In the genomic region with DNA sequence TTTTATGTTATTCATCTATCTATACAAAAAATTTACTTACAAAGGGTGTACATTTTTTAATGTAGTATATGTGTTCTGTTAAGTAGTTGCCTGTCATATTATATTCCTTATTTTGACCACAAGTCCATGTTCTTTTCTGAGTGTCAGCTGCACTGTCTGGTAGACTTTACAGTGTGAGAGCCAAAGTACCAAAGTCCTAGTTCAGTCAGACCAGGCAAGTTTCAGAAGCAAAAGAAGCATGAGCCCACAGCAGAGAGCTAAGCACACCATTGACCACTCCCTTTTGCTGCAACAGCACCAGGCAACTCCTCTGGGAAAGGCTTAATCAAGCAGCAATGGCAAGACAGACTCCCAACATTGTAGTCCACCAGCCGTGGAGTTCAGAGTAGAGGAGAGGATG, we compare ENCODE assay signal across 1 cellular context.
TF ChIP-seq lines count a peak whose summit lies in the region.

No MANE protein-coding gene starts in this region.

TF ChIP-seq in GM23338, 12 proteins besides CTCF, POLR2A, EP300 and RAD21 (continued from another document):
- TF ChIP-seq, protein P1, sequence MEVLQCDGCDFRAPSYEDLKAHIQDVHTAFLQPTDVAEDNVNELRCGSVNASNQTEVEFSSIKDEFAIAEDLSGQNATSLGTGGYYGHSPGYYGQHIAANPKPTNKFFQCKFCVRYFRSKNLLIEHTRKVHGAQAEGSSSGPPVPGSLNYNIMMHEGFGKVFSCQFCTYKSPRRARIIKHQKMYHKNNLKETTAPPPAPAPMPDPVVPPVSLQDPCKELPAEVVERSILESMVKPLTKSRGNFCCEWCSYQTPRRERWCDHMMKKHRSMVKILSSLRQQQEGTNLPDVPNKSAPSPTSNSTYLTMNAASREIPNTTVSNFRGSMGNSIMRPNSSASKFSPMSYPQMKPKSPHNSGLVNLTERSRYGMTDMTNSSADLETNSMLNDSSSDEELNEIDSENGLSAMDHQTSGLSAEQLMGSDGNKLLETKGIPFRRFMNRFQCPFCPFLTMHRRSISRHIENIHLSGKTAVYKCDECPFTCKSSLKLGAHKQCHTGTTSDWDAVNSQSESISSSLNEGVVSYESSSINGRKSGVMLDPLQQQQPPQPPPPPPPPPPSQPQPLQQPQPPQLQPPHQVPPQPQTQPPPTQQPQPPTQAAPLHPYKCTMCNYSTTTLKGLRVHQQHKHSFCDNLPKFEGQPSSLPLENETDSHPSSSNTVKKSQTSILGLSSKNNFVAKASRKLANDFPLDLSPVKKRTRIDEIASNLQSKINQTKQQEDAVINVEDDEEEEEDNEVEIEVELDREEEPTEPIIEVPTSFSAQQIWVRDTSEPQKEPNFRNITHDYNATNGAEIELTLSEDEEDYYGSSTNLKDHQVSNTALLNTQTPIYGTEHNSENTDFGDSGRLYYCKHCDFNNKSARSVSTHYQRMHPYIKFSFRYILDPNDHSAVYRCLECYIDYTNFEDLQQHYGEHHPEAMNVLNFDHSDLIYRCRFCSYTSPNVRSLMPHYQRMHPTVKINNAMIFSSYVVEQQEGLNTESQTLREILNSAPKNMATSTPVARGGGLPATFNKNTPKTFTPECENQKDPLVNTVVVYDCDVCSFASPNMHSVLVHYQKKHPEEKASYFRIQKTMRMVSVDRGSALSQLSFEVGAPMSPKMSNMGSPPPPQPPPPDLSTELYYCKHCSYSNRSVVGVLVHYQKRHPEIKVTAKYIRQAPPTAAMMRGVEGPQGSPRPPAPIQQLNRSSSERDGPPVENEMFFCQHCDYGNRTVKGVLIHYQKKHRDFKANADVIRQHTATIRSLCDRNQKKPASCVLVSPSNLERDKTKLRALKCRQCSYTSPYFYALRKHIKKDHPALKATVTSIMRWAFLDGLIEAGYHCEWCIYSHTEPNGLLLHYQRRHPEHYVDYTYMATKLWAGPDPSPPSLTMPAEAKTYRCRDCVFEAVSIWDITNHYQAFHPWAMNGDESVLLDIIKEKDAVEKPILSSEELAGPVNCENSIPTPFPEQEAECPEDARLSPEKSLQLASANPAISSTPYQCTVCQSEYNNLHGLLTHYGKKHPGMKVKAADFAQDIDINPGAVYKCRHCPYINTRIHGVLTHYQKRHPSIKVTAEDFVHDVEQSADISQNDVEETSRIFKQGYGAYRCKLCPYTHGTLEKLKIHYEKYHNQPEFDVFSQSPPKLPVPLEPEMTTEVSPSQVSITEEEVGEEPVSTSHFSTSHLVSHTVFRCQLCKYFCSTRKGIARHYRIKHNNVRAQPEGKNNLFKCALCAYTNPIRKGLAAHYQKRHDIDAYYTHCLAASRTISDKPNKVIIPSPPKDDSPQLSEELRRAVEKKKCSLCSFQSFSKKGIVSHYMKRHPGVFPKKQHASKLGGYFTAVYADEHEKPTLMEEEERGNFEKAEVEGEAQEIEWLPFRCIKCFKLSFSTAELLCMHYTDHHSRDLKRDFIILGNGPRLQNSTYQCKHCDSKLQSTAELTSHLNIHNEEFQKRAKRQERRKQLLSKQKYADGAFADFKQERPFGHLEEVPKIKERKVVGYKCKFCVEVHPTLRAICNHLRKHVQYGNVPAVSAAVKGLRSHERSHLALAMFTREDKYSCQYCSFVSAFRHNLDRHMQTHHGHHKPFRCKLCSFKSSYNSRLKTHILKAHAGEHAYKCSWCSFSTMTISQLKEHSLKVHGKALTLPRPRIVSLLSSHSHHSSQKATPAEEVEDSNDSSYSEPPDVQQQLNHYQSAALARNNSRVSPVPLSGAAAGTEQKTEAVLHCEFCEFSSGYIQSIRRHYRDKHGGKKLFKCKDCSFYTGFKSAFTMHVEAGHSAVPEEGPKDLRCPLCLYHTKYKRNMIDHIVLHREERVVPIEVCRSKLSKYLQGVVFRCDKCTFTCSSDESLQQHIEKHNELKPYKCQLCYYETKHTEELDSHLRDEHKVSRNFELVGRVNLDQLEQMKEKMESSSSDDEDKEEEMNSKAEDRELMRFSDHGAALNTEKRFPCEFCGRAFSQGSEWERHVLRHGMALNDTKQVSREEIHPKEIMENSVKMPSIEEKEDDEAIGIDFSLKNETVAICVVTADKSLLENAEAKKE (CRISPR knock-in tag; IDR thresholded peaks at IDR 0.05): no peak
- TF ChIP-seq, protein P2, sequence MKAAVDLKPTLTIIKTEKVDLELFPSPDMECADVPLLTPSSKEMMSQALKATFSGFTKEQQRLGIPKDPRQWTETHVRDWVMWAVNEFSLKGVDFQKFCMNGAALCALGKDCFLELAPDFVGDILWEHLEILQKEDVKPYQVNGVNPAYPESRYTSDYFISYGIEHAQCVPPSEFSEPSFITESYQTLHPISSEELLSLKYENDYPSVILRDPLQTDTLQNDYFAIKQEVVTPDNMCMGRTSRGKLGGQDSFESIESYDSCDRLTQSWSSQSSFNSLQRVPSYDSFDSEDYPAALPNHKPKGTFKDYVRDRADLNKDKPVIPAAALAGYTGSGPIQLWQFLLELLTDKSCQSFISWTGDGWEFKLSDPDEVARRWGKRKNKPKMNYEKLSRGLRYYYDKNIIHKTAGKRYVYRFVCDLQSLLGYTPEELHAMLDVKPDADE (IDR thresholded peaks at IDR 0.05): no peak
- TF ChIP-seq STAT1 (IDR thresholded peaks at IDR 0.05; ENCODE audit: unreplicated experiment) (no peak), POLR2AphosphoS5 (IDR thresholded peaks at IDR 0.05; ENCODE audit: low read depth) (no peak), EZH2 (IDR thresholded peaks at IDR 0.05; ENCODE audit: low read depth, unreplicated experiment) (no peak), EZH2phosphoT487 (IDR thresholded peaks at IDR 0.05; ENCODE audit: unreplicated experiment) (no peak), JUNB (IDR thresholded peaks at IDR 0.05; ENCODE audit: unreplicated experiment) (no peak), NANOG (IDR thresholded peaks at IDR 0.05; ENCODE audit: borderline replicate concordance) (no peak), ZNF114 (CRISPR knock-in tag; IDR thresholded peaks at IDR 0.05) (no peak)
- TF ChIP-seq, protein P3, sequence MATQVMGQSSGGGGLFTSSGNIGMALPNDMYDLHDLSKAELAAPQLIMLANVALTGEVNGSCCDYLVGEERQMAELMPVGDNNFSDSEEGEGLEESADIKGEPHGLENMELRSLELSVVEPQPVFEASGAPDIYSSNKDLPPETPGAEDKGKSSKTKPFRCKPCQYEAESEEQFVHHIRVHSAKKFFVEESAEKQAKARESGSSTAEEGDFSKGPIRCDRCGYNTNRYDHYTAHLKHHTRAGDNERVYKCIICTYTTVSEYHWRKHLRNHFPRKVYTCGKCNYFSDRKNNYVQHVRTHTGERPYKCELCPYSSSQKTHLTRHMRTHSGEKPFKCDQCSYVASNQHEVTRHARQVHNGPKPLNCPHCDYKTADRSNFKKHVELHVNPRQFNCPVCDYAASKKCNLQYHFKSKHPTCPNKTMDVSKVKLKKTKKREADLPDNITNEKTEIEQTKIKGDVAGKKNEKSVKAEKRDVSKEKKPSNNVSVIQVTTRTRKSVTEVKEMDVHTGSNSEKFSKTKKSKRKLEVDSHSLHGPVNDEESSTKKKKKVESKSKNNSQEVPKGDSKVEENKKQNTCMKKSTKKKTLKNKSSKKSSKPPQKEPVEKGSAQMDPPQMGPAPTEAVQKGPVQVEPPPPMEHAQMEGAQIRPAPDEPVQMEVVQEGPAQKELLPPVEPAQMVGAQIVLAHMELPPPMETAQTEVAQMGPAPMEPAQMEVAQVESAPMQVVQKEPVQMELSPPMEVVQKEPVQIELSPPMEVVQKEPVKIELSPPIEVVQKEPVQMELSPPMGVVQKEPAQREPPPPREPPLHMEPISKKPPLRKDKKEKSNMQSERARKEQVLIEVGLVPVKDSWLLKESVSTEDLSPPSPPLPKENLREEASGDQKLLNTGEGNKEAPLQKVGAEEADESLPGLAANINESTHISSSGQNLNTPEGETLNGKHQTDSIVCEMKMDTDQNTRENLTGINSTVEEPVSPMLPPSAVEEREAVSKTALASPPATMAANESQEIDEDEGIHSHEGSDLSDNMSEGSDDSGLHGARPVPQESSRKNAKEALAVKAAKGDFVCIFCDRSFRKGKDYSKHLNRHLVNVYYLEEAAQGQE (IDR thresholded peaks at IDR 0.05; ENCODE audit: unreplicated experiment): no peak
